15 cellular contexts compared by ENCODE assay signal in genomic region chr2:217910875-217911212, GRCh38.
DNase-seq lines count a peak whose midpoint lies in the region; ATAC-seq and TF ChIP-seq lines count a peak whose summit lies in the region.
"Had no signal": no experiment of that assay in that cellular context is flagged by ENCODE, and none has a peak within 500 bp of the region (broad histone marks: within the 10 kb centered on the region; RNA-seq: fewer than 3 reads in every experiment).

No MANE protein-coding gene starts in this region.

- ATAC-seq in right cardiac atrium, result no peak
- no peak for ATAC-seq in upper lobe of left lung (ENCODE audit: low FRiP score in 2 of 2)
- ATAC-seq in GM21529 (IDR thresholded peaks at IDR 0.05; ENCODE audit: unreplicated experiment), result no peak
- ATAC-seq: K562; natural killer cell treated with Interleukin-12 subunit alpha and Interleukin-12 subunit beta and Interleukin-15 and Interleukin-18, amount 100 ng/mL, for 72 hours had no signal

- no peaks in the 10 kb centered on the region for H3K9me3 Mint-ChIP-seq in chondrocyte (ENCODE audit: low read depth)
- H3K9me3 Mint-ChIP-seq: natural killer cell treated with Interleukin-12 subunit alpha and Interleukin-12 subunit beta and Interleukin-15 and Interleukin-18, amount 100 ng/mL, for 72 hours; stimulated activated naive CD8-positive, alpha-beta T cell treated with anti-CD3 and anti-CD28 coated beads, Interleukin-15, Interleukin-2, amounts not matched to agents 100 ng/mL and 50 ng/mL, for 24 hours had no signal

- no peak overlapping the region for H3K4me2 ChIP-seq in parathyroid adenoma (ENCODE audit: low read length)

- H3K4me1 Mint-ChIP-seq in chondrocyte (ENCODE audit: low read depth), result peaks cover 84% of the 10 kb centered on the region

- no peaks in the 10 kb centered on the region for H3K27me3 Mint-ChIP-seq in chondrocyte (ENCODE audit: low read depth)

- H3K4me3 Mint-ChIP-seq in chondrocyte (ENCODE audit: unreplicated experiment), result no peak overlapping the region
- H3K4me3 Mint-ChIP-seq: natural killer cell treated with Interleukin-12 subunit alpha and Interleukin-12 subunit beta and Interleukin-15 and Interleukin-18, amount 100 ng/mL, for 72 hours; stimulated activated naive CD8-positive, alpha-beta T cell treated with anti-CD3 and anti-CD28 coated beads, Interleukin-15, Interleukin-2, amounts not matched to agents 100 ng/mL and 50 ng/mL, for 24 hours had no signal

- H3K9me3 ChIP-seq in right cardiac atrium (ENCODE audit: control insufficient read depth, low read length), result no peaks in the 10 kb centered on the region
- no peaks in the 10 kb centered on the region for H3K9me3 ChIP-seq in parathyroid adenoma (ENCODE audit: control insufficient read depth, low read length)
- no peaks in the 10 kb centered on the region for H3K9me3 ChIP-seq in upper lobe of left lung

- no peaks in the 10 kb centered on the region for H3K27me3 ChIP-seq in right cardiac atrium (ENCODE audit: control insufficient read depth, insufficient read depth)
- H3K27me3 ChIP-seq in parathyroid adenoma (ENCODE audit: control insufficient read depth, insufficient read depth, low read length), result no peaks in the 10 kb centered on the region
- no peaks in the 10 kb centered on the region for H3K27me3 ChIP-seq in upper lobe of left lung

- DNase-seq in chondrocyte (ENCODE audit: low spot score) (no peak), right cardiac atrium (peak in 2 of 3 donors; percentile 69 to 73), upper lobe of left lung (no peak), UCSD-AML1 (lab: John Stamatoyannopoulos, UW; ENCODE audit: unreplicated experiment) (no peak), NAMALWA (ENCODE audit: low spot score) (no peak), middle frontal gyrus (ENCODE audit: extremely low spot score, low spot score) (no peak)
- DNase-seq: activated CD8-positive, alpha-beta memory T cell treated with anti-CD3 and anti-CD28 coated beads for 24 hours; activated gamma-delta T cell; DND-41; small intestine had no signal

- H3K27ac ChIP-seq in right cardiac atrium (ENCODE audit: low read length), result peak overlapping the region; percentile 98
- H3K27ac ChIP-seq in parathyroid adenoma, result peak overlapping the region; percentile 16
- peak overlapping the region; percentile 89 to 95 (median 90) for H3K27ac ChIP-seq in upper lobe of left lung

- H3K27ac Mint-ChIP-seq in chondrocyte (ENCODE audit: unreplicated experiment), result peak overlapping the region; percentile 61
- H3K27ac Mint-ChIP-seq: natural killer cell treated with Interleukin-12 subunit alpha and Interleukin-12 subunit beta and Interleukin-15 and Interleukin-18, amount 100 ng/mL, for 72 hours; stimulated activated naive CD8-positive, alpha-beta T cell treated with anti-CD3 and anti-CD28 coated beads, Interleukin-15, Interleukin-2, amounts not matched to agents 100 ng/mL and 50 ng/mL, for 24 hours had no signal

- no peak overlapping the region for H2AFZ ChIP-seq in parathyroid adenoma

- no peak overlapping the region for H3K9ac ChIP-seq in parathyroid adenoma

- H3K4me3 ChIP-seq in right cardiac atrium (ENCODE audit: low read length) (no peak overlapping the region), parathyroid adenoma (ENCODE audit: low read depth, low read length) (no peak overlapping the region), upper lobe of left lung (no peak overlapping the region)
- H3K4me3 ChIP-seq: K562 had no signal

- TF ChIP-seq POLR2A in upper lobe of left lung (IDR thresholded peaks at IDR 0.05), result no peak

- H3K4me1 ChIP-seq in right cardiac atrium (ENCODE audit: control insufficient read depth, insufficient read depth, low read length) (peaks cover 78% of the 10 kb centered on the region), parathyroid adenoma (peaks cover 21% of the 10 kb centered on the region), upper lobe of left lung (peaks cover 82 to 97% (median 90%) of the 10 kb centered on the region in 4 donors)

- intact Hi-C loops in right cardiac atrium (cut with DNase I), result no loop called here

- H3K36me3 Mint-ChIP-seq in chondrocyte (ENCODE audit: low read depth), result peaks cover 17% of the 10 kb centered on the region
- H3K36me3 Mint-ChIP-seq: natural killer cell treated with Interleukin-12 subunit alpha and Interleukin-12 subunit beta and Interleukin-15 and Interleukin-18, amount 100 ng/mL, for 72 hours had no signal

- peaks cover 52% of the 10 kb centered on the region for H3K79me2 ChIP-seq in parathyroid adenoma

- TF ChIP-seq CTCF in chondrocyte (IDR thresholded peaks at IDR 0.05) (no peak), parathyroid adenoma (IDR thresholded peaks at IDR 0.05) (no peak), upper lobe of left lung (IDR thresholded peaks at IDR 0.05) (no peak)

- TF ChIP-seq EP300 in upper lobe of left lung (IDR thresholded peaks at IDR 0.05), result no peak

- H3K36me3 ChIP-seq in parathyroid adenoma (ENCODE audit: control insufficient read depth, insufficient read depth, low read length) (no peaks in the 10 kb centered on the region), upper lobe of left lung (peaks cover 0 to 16% (median 0%) of the 10 kb centered on the region in 4 donors)

Comparison
In these comparisons a context has a peak if more than half of its experiments do, and no peak if none do; other contexts are left out.
1. DNase-seq: peak in right cardiac atrium (2 of 3); none in chondrocyte (single experiment), upper lobe of left lung (0 of 2), UCSD-AML1 (single experiment), NAMALWA (single experiment) and middle frontal gyrus (single experiment).
2. H3K27ac ChIP-seq: peak in every context shown above with its lines; median percentile 98 in right cardiac atrium; 90 in upper lobe of left lung; 16 in parathyroid adenoma.